In the genomic region with DNA sequence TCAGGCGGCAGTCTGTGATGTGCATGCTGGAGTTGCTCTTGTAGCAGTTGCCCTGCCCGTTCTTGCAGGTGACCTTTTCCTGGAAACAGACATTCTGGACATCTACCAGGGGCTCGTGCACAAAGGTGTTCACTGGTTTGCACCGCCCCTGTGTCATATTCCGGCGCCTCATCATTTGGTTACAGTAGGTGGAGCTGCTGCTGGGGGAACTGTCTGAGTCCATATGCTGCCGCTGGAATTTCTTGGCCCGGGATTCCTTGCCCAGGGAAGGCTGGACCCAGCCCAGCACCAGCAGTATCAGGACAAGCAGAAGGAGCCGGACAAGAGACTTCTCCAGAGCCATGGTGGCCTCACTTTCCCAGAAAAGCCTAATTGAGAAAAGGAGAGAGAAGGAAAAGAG, we compare ENCODE assay signal across 11 cellular contexts. TPM values are rescaled to one million over a fixed set of nuclear protein-coding genes. Genes with fewer than 3 reads are reported as not detected.
DNase-seq lines count a peak whose midpoint lies in the region; ATAC-seq and TF ChIP-seq lines count a peak whose summit lies in the region.
"Had no signal": no experiment of that assay in that cellular context is flagged by ENCODE, and none has a peak within 500 bp of the region (broad histone marks: within the 10 kb centered on the region; RNA-seq: fewer than 3 reads in every experiment).

No MANE protein-coding gene starts in this region.

- dilution Hi-C loops in mammary epithelial cell (cut with HindIII; ENCODE audit: low sequenced_read_pairs): no loop called here

- no peak overlapping the region for H2AFZ ChIP-seq in mammary epithelial cell (ENCODE audit: low read depth, low read length)
- no peak overlapping the region for H2AFZ ChIP-seq in PC-3 (ENCODE audit: low read length)

- peaks cover 36% of the 10 kb centered on the region for H3K27me3 Mint-ChIP-seq in MCF 10A (ENCODE audit: insufficient read depth, unreplicated experiment)
- peaks cover 4% of the 10 kb centered on the region for H3K27me3 Mint-ChIP-seq in chondrocyte (ENCODE audit: low read depth)

- no peaks in the 10 kb centered on the region for H3F3A ChIP-seq in PC-3 (ENCODE audit: low read length, unreplicated experiment)

- H3K4me1 ChIP-seq in mammary epithelial cell (ENCODE audit: insufficient read depth, low read length) (no peaks in the 10 kb centered on the region), PC-3 (ENCODE audit: insufficient read depth, low read length) (no peaks in the 10 kb centered on the region; the same call in 1 of the 2 replicates)
- H3K4me1 ChIP-seq: SJSA1 had no signal

- H3K9me2 ChIP-seq in PC-3 (replicated peaks; ENCODE audit: low read length): no peaks in the 10 kb centered on the region

- H3K9ac ChIP-seq in mammary epithelial cell (ENCODE audit: insufficient read depth, low read length): no peak overlapping the region
- H3K9ac ChIP-seq in PC-3 (ENCODE audit: low read length): no peak overlapping the region

- H3K27ac ChIP-seq in mammary epithelial cell (ENCODE audit: insufficient read depth, low read depth, low read length) (no peak overlapping the region), PC-3 (ENCODE audit: low read length) (no peak overlapping the region)
- H3K27ac ChIP-seq: SJSA1 had no signal

- H3K4me1 Mint-ChIP-seq in MCF 10A (ENCODE audit: insufficient read depth, unreplicated experiment): no peaks in the 10 kb centered on the region
- H3K4me1 Mint-ChIP-seq in chondrocyte (ENCODE audit: low read depth): peaks cover 11% of the 10 kb centered on the region

- H3K27ac Mint-ChIP-seq in MCF 10A (ENCODE audit: low read depth, unreplicated experiment): no peak overlapping the region
- no peak overlapping the region for H3K27ac Mint-ChIP-seq in chondrocyte (ENCODE audit: unreplicated experiment)

- POLR2A ChIA-PET in MCF 10A (lab: Yijun Ruan, JAX): no interaction called here
- POLR2A ChIA-PET in PC-3 (lab: Charles Lee; ENCODE audit: unreplicated experiment): no interaction called here

- H4K20me1 ChIP-seq in mammary epithelial cell (ENCODE audit: insufficient read depth, low read length) (no peaks in the 10 kb centered on the region), PC-3 (ENCODE audit: low read length) (no peaks in the 10 kb centered on the region)

- peaks cover 1% of the 10 kb centered on the region for H3K27me3 ChIP-seq in mammary epithelial cell (ENCODE audit: insufficient read depth, low read length)
- H3K27me3 ChIP-seq in PC-3 (ENCODE audit: low read length): peaks cover 41% of the 10 kb centered on the region

- ATAC-seq in PC-3: no peak

- H3K9me3 ChIP-seq in mammary epithelial cell (replicated peaks; ENCODE audit: insufficient read depth, low read length): no peaks in the 10 kb centered on the region
- H3K9me3 ChIP-seq in PC-3 (ENCODE audit: low read length): no peaks in the 10 kb centered on the region
- H3K9me3 ChIP-seq: SJSA1 had no signal

- H3K36me3 Mint-ChIP-seq in MCF 10A (ENCODE audit: insufficient read depth, unreplicated experiment): peaks cover 6% of the 10 kb centered on the region
- H3K36me3 Mint-ChIP-seq in chondrocyte (ENCODE audit: low read depth): no peaks in the 10 kb centered on the region

- CTCF ChIA-PET in MCF 10A (lab: Yijun Ruan, JAX) (interaction anchor here (0.6 to 1.4 kb wide), 2 partner anchors 56 to 1425 kb away, joined by 3 read pairs; no protein-coding TSS in a partner anchor), mammary epithelial cell (lab: Charles Lee; ENCODE audit: low non-redundant PET) (no interaction called here), PC-3 (lab: Charles Lee) (no interaction called here)

- intact Hi-C loops in MCF 10A (cut with micrococcal nuclease): no loop called here
- intact Hi-C loops in mammary epithelial cell (cut with micrococcal nuclease): no loop called here
- intact Hi-C loops in PC-3 (cut with micrococcal nuclease): no loop called here

- H3K4me2 ChIP-seq in mammary epithelial cell (ENCODE audit: insufficient read depth, low read depth, low read length) (no peak overlapping the region), PC-3 (ENCODE audit: low read length) (no peak overlapping the region)

- 13% methylated on average over 8 of the region's 9 CpGs for WGBS in mammary epithelial cell (ENCODE audit: low coverage, missing lambda C conversion rate)

- H3K4me3 Mint-ChIP-seq in MCF 10A (ENCODE audit: unreplicated experiment) (no peak overlapping the region), chondrocyte (ENCODE audit: unreplicated experiment) (no peak overlapping the region)

- TF ChIP-seq CTCF in MCF 10A (IDR thresholded peaks at IDR 0.05; ENCODE audit: unreplicated experiment) (no peak), mammary epithelial cell (conservative IDR thresholded peaks at IDR 0.05 in 1 of 2, IDR thresholded peaks at IDR 0.05 in 1 of 2; ENCODE audit: extremely low read depth in 1 of 2, insufficient read depth in 1 of 2, low read depth in 1 of 2, low read length in 2 of 2) (no peak), PC-3 (conservative IDR thresholded peaks at IDR 0.05; ENCODE audit: low read depth, low read length) (no peak), chondrocyte (IDR thresholded peaks at IDR 0.05) (no peak)

- no peaks in the 10 kb centered on the region for H3K9me3 Mint-ChIP-seq in MCF 10A (ENCODE audit: unreplicated experiment)
- H3K9me3 Mint-ChIP-seq in chondrocyte (ENCODE audit: low read depth): no peaks in the 10 kb centered on the region

- H3K4me3 ChIP-seq in mammary epithelial cell (replicated peaks in 1 of 3; ENCODE audit: insufficient read depth in 1 of 3, low read depth in 2 of 3, low read length in 3 of 3): no peak overlapping the region
- no peak overlapping the region for H3K4me3 ChIP-seq in PC-3 (ENCODE audit: low read length)
- H3K4me3 ChIP-seq: SJSA1 had no signal

- H3K36me3 ChIP-seq in mammary epithelial cell (ENCODE audit: insufficient read depth, low read length) (no peaks in the 10 kb centered on the region), PC-3 (ENCODE audit: low read depth, low read length) (no peaks in the 10 kb centered on the region)
- H3K36me3 ChIP-seq: SJSA1 had no signal

- BruUV-seq in MCF 10A (replicated peaks; lab: Mats Ljungman, UMichigan) (no TSS peak), mammary epithelial cell (replicated peaks; lab: Mats Ljungman, UMichigan) (no TSS peak), PC-3 (replicated peaks; lab: Mats Ljungman, UMichigan) (no TSS peak)

- DNase-seq in MCF 10A (ENCODE audit: unreplicated experiment) (peak; percentile 17), mammary epithelial cell (no peak), hippocampal formation (lab: John Stamatoyannopoulos, UW) (peak; percentile 53 to 61), pons (ENCODE audit: low spot score) (peak; percentile 72), PC-3 (no peak), chondrocyte (ENCODE audit: low spot score) (no peak), NCI-H510A treated with DMSO at 0.1 percent for 48 hours (lab: John Stamatoyannopoulos, UW) (no peak)
- DNase-seq in stimulated activated CD4-positive, alpha-beta T cell treated with anti-CD3 and anti-CD28 coated beads, Interleukin-12 subunit alpha, Interleukin-12 subunit beta, amount 100 ng/mL, for 4 hours: no peak
- DNase-seq: NCI-H524 treated with DMSO at 0.1 percent for 48 hours had no signal

- in situ Hi-C loops in mammary epithelial cell (cut with MboI; ENCODE audit: low sequenced_read_pairs in 2 of 2): no loop called here

- H3K79me2 ChIP-seq in mammary epithelial cell (ENCODE audit: insufficient read depth, low read length): no peaks in the 10 kb centered on the region
- no peaks in the 10 kb centered on the region for H3K79me2 ChIP-seq in PC-3 (ENCODE audit: low read length)

RNA-seq across cellular contexts. Expression of gene RNASE1, which starts 0.9 kb away (rescaled TPM):
- total RNA-seq in MCF 10A (2022) (not detected in 2 replicates), mammary epithelial cell (not detected), PC-3 (2014; rRNA removed) (0.23 and 0.51 TPM in 2 replicates), chondrocyte (0.72 to 0.97 TPM in 2 of 3 replicates, not detected in the other)
- not detected for polyA plus RNA-seq in mammary epithelial cell
- polyA minus RNA-seq in mammary epithelial cell: not detected
- total RNA-seq: SJSA1 had no signal

RNA-seq across cellular contexts. Expression of gene RNASE6, which starts 20.7 kb away (rescaled TPM):
- not detected in 2 replicates for total RNA-seq in MCF 10A (2022)
- not detected for total RNA-seq in mammary epithelial cell
- polyA plus RNA-seq in mammary epithelial cell: not detected
- not detected for polyA minus RNA-seq in mammary epithelial cell
- not detected in 2 replicates for total RNA-seq in PC-3 (2014; rRNA removed)
- not detected in 3 replicates for total RNA-seq in chondrocyte
- total RNA-seq: SJSA1 had no signal

RNA-seq across cellular contexts. Expression of gene EDDM3B, which starts 33.5 kb away (rescaled TPM):
- total RNA-seq in MCF 10A (2022): not detected in 2 replicates
- not detected for total RNA-seq in mammary epithelial cell
- polyA plus RNA-seq in mammary epithelial cell: not detected
- not detected for polyA minus RNA-seq in mammary epithelial cell
- not detected in 2 replicates for total RNA-seq in PC-3 (2014; rRNA removed)
- total RNA-seq in chondrocyte: not detected in 3 replicates
- total RNA-seq: sciatic nerve, SJSA1 had no signal

RNA-seq across cellular contexts. Expression of gene EDDM3A, which starts 56.0 kb away (rescaled TPM):
- total RNA-seq in MCF 10A (2022): not detected in 2 replicates
- total RNA-seq in mammary epithelial cell: not detected
- not detected for polyA plus RNA-seq in mammary epithelial cell
- polyA minus RNA-seq in mammary epithelial cell: not detected
- total RNA-seq in PC-3 (2014; rRNA removed): not detected in 2 replicates
- total RNA-seq in chondrocyte: not detected in 3 replicates
- total RNA-seq: sciatic nerve, SJSA1 had no signal

Comparison
In these comparisons a context has a peak if more than half of its experiments do, and no peak if none do; other contexts are left out.
1. DNase-seq: peak in MCF 10A (single experiment), hippocampal formation (2 of 2) and pons (single experiment); none in mammary epithelial cell (single experiment), PC-3 (single experiment), stimulated activated CD4-positive, alpha-beta T cell treated with anti-CD3 and anti-CD28 coated beads, Interleukin-12 subunit alpha, Interleukin-12 subunit beta, amount 100 ng/mL, for 4 hours (single experiment), chondrocyte (single experiment) and NCI-H510A treated with DMSO at 0.1 percent for 48 hours (single experiment).